Comparison of ENCODE assay signal across 8 cellular contexts in the genomic region with DNA sequence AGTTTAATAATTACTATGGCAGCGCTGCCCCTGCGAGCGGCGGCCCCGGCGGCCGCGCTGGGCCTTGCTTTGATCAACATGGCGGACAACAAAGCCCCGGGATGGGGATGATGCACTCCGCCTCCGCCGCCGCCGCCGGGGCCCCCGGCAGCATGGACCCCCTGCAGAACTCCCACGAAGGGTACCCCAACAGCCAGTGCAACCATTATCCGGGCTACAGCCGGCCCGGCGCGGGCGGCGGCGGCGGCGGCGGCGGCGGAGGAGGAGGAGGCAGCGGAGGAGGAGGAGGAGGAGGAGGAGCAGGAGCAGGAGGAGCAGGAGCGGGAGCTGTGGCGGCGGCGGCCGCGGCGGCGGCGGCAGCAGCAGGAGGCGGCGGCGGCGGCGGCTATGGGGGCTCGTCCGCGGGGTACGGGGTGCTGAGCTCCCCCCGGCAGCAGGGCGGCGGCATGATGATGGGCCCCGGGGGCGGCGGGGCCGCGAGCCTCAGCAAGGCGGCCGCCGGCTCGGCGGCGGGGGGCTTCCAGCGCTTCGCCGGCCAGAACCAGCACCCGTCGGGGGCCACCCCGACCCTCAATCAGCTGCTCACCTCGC. TPM values are rescaled to one million over a fixed set of nuclear protein-coding genes. Genes with fewer than 3 reads are reported as not detected.
DNase-seq lines count a peak whose midpoint lies in the region; ATAC-seq, FAIRE-seq and TF ChIP-seq lines count a peak whose summit lies in the region.

No MANE protein-coding gene starts in this region.

- RAD21 ChIA-PET in GM12878 (lab: Charles Lee; ENCODE audit: unreplicated experiment): interaction anchor here (0.7 to 6.0 kb wide), 10 partner anchors 13 to 142 kb away, joined by 3 to 30 read pairs (median 6); no protein-coding TSS in a partner anchor

- no peaks in the 10 kb centered on the region for H3K36me3 ChIP-seq in GM12878 (ENCODE audit: control insufficient read depth in 2 of 2, insufficient read depth in 2 of 2, low read length in 1 of 2)
- H3K36me3 ChIP-seq in spleen: no peaks in the 10 kb centered on the region

- no peak for FAIRE-seq in GM12878 (lab: Jason Lieb, UNC)

- H4K20me1 ChIP-seq in GM12878 (ENCODE audit: control insufficient read depth, insufficient read depth): no peaks in the 10 kb centered on the region

- in situ Hi-C loops in GM12878 (cut with MboI): no loop called here

- 0% methylated on average over 6 of the region's 71 CpGs for WGBS in GM12878 (ENCODE audit: insufficient coverage, insufficient replicate concordance, low lambda C conversion rate, missing lambda C conversion rate)
- WGBS in spleen, 5 donors: 0 to 1% (median 1%) methylated on average over 35 to 65 of the region's 71 CpGs

- intact Hi-C loops in GM12878 (cut with micrococcal nuclease; ENCODE audit: unreplicated experiment): loop anchor here (5.0 to 10.0 kb wide), 2 partner anchors 216 to 384 kb away; no protein-coding TSS in a partner anchor
- intact Hi-C loops in spleen (cut with DNase I; ENCODE audit: low total_unique reads): loop anchor here (5.0 kb wide), 1 partner anchor 91 kb away; no protein-coding TSS in a partner anchor

- H3K4me1 ChIP-seq in GM12878 (ENCODE audit: control insufficient read depth, insufficient read depth, low read length) (peaks cover 19% of the 10 kb centered on the region), spleen (peaks cover 17 to 72% (median 53%) of the 10 kb centered on the region in 6 donors)

- CTCF ChIA-PET in GM12878 (lab: Yijun Ruan, JAX): interaction anchor here (1.2 kb wide), 1 partner anchor 58 kb away, joined by 5 read pairs; no protein-coding TSS in a partner anchor

- TF ChIP-seq CTCF in GM12878 (IDR thresholded peaks at IDR 0.05 in 2 of 3, conservative IDR thresholded peaks at IDR 0.05 in 1 of 3; ENCODE audit: control insufficient read depth in 2 of 3, extremely low read depth in 1 of 3, insufficient read depth in 1 of 3, low read depth in 3 of 3, low read length in 3 of 3) (no peak), spleen (IDR thresholded peaks at IDR 0.05 in 8 of 11, conservative IDR thresholded peaks at IDR 0.05 in 3 of 11) (no peak)

- TF ChIP-seq POLR2A in GM12878 (IDR thresholded peaks at IDR 0.05; ENCODE audit: low read depth, low read length) (peak; percentile 55; the same call in 1 of the 2 replicates), spleen (IDR thresholded peaks at IDR 0.05) (no peak)

- H3K4me2 ChIP-seq in GM12878 (ENCODE audit: control insufficient read depth, insufficient read depth): no peak overlapping the region; the same call in 1 of the 2 replicates

- ATAC-seq in GM12878 (no peak), GM18861 (IDR thresholded peaks at IDR 0.05; ENCODE audit: unreplicated experiment) (no peak)

- peaks cover 85% of the 10 kb centered on the region for H3K79me2 ChIP-seq in GM12878 (ENCODE audit: control insufficient read depth, insufficient read depth, low read length)

- H3K27me3 ChIP-seq in GM12878 (replicated peaks in 1 of 2; ENCODE audit: control insufficient read depth in 2 of 2, insufficient read depth in 2 of 2, low read length in 1 of 2) (no peaks in the 10 kb centered on the region), spleen (replicated peaks in 1 of 7) (no peaks in the 10 kb centered on the region)

- peak overlapping the region; percentile 95 for H3K9ac ChIP-seq in GM12878 (ENCODE audit: control insufficient read depth, insufficient read depth, low read length)

- peak overlapping the region; percentile 14; the same call in 1 of the 2 replicates for H2AFZ ChIP-seq in GM12878 (ENCODE audit: control insufficient read depth, low read depth, low read length)

- SMC1A ChIA-PET in GM12878 (lab: Charles Lee; ENCODE audit: uncharacterized antibody, unreplicated experiment): interaction anchor here (1.9 to 3.0 kb wide), 5 partner anchors 23 to 154 kb away, joined by 5 to 21 read pairs (median 8); no protein-coding TSS in a partner anchor

- TF ChIP-seq RAD21 in GM12878 (IDR thresholded peaks at IDR 0.05; ENCODE audit: insufficient read depth, low read depth, low read length): no peak

- TF ChIP-seq EP300 in GM12878 (IDR thresholded peaks at IDR 0.05; ENCODE audit: borderline replicate concordance in 1 of 2, control insufficient read depth in 1 of 2, low read depth in 2 of 2, low read length in 2 of 2): no peak

- no peaks in the 10 kb centered on the region for H3K9me3 ChIP-seq in GM12878 (replicated peaks; ENCODE audit: control insufficient read depth, insufficient read depth, low read length)
- H3K9me3 ChIP-seq in spleen: no peaks in the 10 kb centered on the region

- BruUV-seq in GM12878 (replicated peaks; lab: Mats Ljungman, UMichigan): no TSS peak

- POLR2A ChIA-PET in GM12878 (lab: Charles Lee): interaction anchor here (0.6 to 3.6 kb wide), 7 partner anchors 9 to 138 kb away, joined by 3 to 19 read pairs (median 3); no protein-coding TSS in a partner anchor

- H3K4me3 ChIP-seq in GM12878 (peak overlapping the region; percentile 89), spleen (peak overlapping the region; percentile 65 to 90 (median 72))

- peak; percentile 50 for DNase-seq in DMS79 treated with DMSO at 0.1 percent for 48 hours (lab: John Stamatoyannopoulos, UW)
- DNase-seq in HK-2 (ENCODE audit: unreplicated experiment): peak; percentile 60
- peak; percentile 37 for DNase-seq in T-helper 22 cell (ENCODE audit: low read depth)
- no peak for DNase-seq in GM12878 (ENCODE audit: low read depth, low spot score)
- peak; percentile 33 for DNase-seq in iPS-NIHi11 (ENCODE audit: low spot score)
- DNase-seq in spleen: peak; percentile 93
- DNase-seq in epidermal melanocyte (ENCODE audit: insufficient read length, low spot score): no peak

- H3K27ac ChIP-seq in GM12878 (ENCODE audit: control insufficient read depth, insufficient read depth) (peak overlapping the region; percentile 93), spleen (peak overlapping the region; percentile 85 to 98 (median 98))

TF ChIP-seq in GM12878, 131 proteins besides CTCF, POLR2A, EP300 and RAD21 (continues in another document):
- TF ChIP-seq, protein P1, sequence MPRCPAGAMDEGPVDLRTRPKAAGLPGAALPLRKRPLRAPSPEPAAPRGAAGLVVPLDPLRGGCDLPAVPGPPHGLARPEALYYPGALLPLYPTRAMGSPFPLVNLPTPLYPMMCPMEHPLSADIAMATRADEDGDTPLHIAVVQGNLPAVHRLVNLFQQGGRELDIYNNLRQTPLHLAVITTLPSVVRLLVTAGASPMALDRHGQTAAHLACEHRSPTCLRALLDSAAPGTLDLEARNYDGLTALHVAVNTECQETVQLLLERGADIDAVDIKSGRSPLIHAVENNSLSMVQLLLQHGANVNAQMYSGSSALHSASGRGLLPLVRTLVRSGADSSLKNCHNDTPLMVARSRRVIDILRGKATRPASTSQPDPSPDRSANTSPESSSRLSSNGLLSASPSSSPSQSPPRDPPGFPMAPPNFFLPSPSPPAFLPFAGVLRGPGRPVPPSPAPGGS (IDR thresholded peaks at IDR 0.05; ENCODE audit: borderline replicate concordance, insufficient read depth, low read depth, low read length, poor library complexity, severe bottlenecking): no peak
- TF ChIP-seq, protein P2, sequence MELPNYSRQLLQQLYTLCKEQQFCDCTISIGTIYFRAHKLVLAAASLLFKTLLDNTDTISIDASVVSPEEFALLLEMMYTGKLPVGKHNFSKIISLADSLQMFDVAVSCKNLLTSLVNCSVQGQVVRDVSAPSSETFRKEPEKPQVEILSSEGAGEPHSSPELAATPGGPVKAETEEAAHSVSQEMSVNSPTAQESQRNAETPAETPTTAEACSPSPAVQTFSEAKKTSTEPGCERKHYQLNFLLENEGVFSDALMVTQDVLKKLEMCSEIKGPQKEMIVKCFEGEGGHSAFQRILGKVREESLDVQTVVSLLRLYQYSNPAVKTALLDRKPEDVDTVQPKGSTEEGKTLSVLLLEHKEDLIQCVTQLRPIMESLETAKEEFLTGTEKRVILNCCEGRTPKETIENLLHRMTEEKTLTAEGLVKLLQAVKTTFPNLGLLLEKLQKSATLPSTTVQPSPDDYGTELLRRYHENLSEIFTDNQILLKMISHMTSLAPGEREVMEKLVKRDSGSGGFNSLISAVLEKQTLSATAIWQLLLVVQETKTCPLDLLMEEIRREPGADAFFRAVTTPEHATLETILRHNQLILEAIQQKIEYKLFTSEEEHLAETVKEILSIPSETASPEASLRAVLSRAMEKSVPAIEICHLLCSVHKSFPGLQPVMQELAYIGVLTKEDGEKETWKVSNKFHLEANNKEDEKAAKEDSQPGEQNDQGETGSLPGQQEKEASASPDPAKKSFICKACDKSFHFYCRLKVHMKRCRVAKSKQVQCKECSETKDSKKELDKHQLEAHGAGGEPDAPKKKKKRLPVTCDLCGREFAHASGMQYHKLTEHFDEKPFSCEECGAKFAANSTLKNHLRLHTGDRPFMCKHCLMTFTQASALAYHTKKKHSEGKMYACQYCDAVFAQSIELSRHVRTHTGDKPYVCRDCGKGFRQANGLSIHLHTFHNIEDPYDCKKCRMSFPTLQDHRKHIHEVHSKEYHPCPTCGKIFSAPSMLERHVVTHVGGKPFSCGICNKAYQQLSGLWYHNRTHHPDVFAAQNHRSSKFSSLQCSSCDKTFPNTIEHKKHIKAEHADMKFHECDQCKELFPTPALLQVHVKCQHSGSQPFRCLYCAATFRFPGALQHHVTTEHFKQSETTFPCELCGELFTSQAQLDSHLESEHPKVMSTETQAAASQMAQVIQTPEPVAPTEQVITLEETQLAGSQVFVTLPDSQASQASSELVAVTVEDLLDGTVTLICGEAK (IDR thresholded peaks at IDR 0.05; ENCODE audit: borderline replicate concordance): no peak
- peak; percentile 28; the same call in 1 of the 2 replicates for TF ChIP-seq POLR2AphosphoS2 (IDR thresholded peaks at IDR 0.05; ENCODE audit: low read depth, low read length)
- TF ChIP-seq POU2F2 (IDR thresholded peaks at IDR 0.05; ENCODE audit: borderline replicate concordance, low read depth, low read length): no peak

RNA-seq across cellular contexts. Expression of a gene that starts 1.5 kb away (rescaled TPM):
- total RNA-seq in GM12878 (2013; cell fraction: nucleolus; rRNA removed): 1,061 and 1,083 TPM in 2 replicates
- 68.0 and 68.8 TPM in 2 replicates for total RNA-seq in GM12878 (2014; rRNA removed)
- 73.7 and 80.8 TPM in 2 replicates for total RNA-seq in GM12878 (2014; rRNA removed; fragmentation: Illumina TruSeq; extraction: Trizol)
- 116 and 133 TPM in 2 replicates for total RNA-seq in GM12878 (2021)
- polyA plus RNA-seq in GM12878 (2011; ENCODE audit: low read depth): 28.7 TPM
- 21.3 and 24.7 TPM in 2 replicates for polyA plus RNA-seq in GM12878 (2011; rRNA removed)
- polyA plus RNA-seq in GM12878 (2011; cell fraction: cytosol; rRNA removed): 21.4 and 24.5 TPM in 2 replicates
- 69.4 and 82.0 TPM in 2 replicates for polyA plus RNA-seq in GM12878 (2011; cell fraction: nucleus; rRNA removed)
- polyA plus RNA-seq in GM12878 (2012): 43.0 and 45.3 TPM in 2 replicates
- 59.2 and 69.9 TPM in 2 replicates for polyA plus RNA-seq in GM12878 (2014; fragmentation: Illumina TruSeq; extraction: Trizol)
- 10 to 100 TPM; 37.7 to 73.9 TPM for polyA plus RNA-seq in GM12878 (2014; fragmentation: Nextera tagmentation; extraction: Ambion mirVana)
- 50.0 and 59.1 TPM in 2 replicates for polyA plus RNA-seq in GM12878 (2014; rRNA removed)
- polyA plus RNA-seq in GM12878 (2016; fragmentation: Nextera tagmentation; extraction: Ambion mirVana): 10 to 100 TPM; 32.4 to 39.1 TPM
- 124 and 158 TPM in 2 replicates for polyA minus RNA-seq in GM12878 (2011; rRNA and poly(A)+ RNA removed)
- 32.6 and 38.9 TPM in 2 replicates for polyA minus RNA-seq in GM12878 (2011; cell fraction: cytosol; rRNA and poly(A)+ RNA removed)
- polyA minus RNA-seq in GM12878 (2011; cell fraction: nucleus; rRNA and poly(A)+ RNA removed): 206 and 401 TPM in 2 replicates
- 100 to 1,000 TPM; 123 to 223 (median 149) TPM for total RNA-seq in spleen
- 10 to 100 TPM; 17.7 to 29.1 (median 18.9) TPM for polyA plus RNA-seq in spleen

Comparison
In these comparisons a context has a peak if more than half of its experiments do, and no peak if none do; other contexts are left out.
1. DNase-seq: peak in DMS79 treated with DMSO at 0.1 percent for 48 hours (single experiment), HK-2 (single experiment), T-helper 22 cell (single experiment), iPS-NIHi11 (single experiment) and spleen (single experiment); none in GM12878 (single experiment) and epidermal melanocyte (single experiment).